In the genomic region with DNA sequence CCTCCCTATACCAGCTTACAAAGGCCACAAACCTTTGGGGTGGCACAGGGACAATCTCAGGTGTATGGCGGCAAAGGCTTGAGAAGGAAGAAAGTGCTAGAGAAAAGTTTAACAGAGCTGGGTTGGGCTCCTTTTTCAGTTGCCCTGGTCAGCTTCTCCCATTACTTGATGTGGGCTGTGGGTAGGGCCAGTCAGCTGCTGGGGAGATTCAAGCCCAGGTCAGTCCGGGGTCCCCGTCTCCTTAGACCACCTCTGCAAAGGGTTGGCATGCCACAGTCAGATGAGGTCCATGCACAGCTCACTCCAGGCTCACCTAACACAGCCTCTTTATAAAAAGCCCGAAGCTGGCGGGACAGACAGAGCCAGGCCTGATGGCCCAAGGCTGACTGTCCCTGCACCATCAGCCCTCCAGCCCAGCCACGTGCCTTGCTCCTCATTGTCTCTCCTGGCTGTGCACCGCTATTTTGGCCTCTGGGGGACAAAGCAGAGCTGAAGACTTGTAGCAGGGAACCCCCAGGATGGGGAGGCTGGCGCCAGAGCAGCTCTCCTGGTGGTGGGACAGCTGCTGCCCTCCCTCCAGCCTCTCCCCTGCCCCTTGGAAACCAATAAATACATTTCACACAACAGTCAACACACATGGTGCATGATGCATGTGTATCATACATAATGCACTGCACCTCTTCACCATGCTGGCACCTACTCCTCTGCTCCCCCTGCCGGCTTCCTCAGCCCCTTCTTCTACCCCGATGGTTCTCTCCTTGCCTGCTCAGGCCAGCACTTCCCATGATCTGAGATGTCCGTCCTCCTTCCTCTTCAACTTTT, we compare ENCODE assay signal across 1 cellular context.
TF ChIP-seq lines count a peak whose summit lies in the region.

No MANE protein-coding gene starts in this region.

TF ChIP-seq in WTC11, 78 proteins besides CTCF, POLR2A, EP300 and RAD21 (continued from another document):
- no peak for TF ChIP-seq STAT6 (CRISPR knock-in tag; conservative IDR thresholded peaks at IDR 0.05; ENCODE audit: low read depth)
- no peak for TF ChIP-seq NR3C1 (CRISPR knock-in tag; conservative IDR thresholded peaks at IDR 0.05; ENCODE audit: low read depth)
